ENCODE assay signal across 13 cellular contexts in genomic region chr17:64599827-64600226, GRCh38.
DNase-seq lines count a peak whose midpoint lies in the region; ATAC-seq and TF ChIP-seq lines count a peak whose summit lies in the region.
"Had no signal": no experiment of that assay in that cellular context is flagged by ENCODE, and none has a peak within 500 bp of the region (broad histone marks: within the 10 kb centered on the region; RNA-seq: fewer than 3 reads in every experiment).

No MANE protein-coding gene starts in this region.

- intact Hi-C loops in activated CD8-positive, alpha-beta T cell treated with anti-CD3 and anti-CD28 coated beads for 36 hours (cut with micrococcal nuclease): loop anchor here (5.0 kb wide), 1 partner anchor 37 kb away; no protein-coding TSS in a partner anchor
- intact Hi-C loops in naive thymus-derived CD4-positive, alpha-beta T cell (cut with micrococcal nuclease): loop anchor here (2.0 to 10.0 kb wide), 5 partner anchors 47 to 178 kb away; partner anchors contain the start of genes CEP95 (in 1 of the 2) and DDX5 (in 1 of the 2)

- peaks cover 11% of the 10 kb centered on the region for H3K36me3 Mint-ChIP-seq in CD4-positive, CD25-positive, alpha-beta regulatory T cell
- H3K36me3 Mint-ChIP-seq in activated CD8-positive, alpha-beta T cell treated with anti-CD3 and anti-CD28 coated beads for 36 hours (ENCODE audit: low read depth): peaks cover 10% of the 10 kb centered on the region
- H3K36me3 Mint-ChIP-seq in naive thymus-derived CD4-positive, alpha-beta T cell: peaks cover 8 to 17% (median 10%) of the 10 kb centered on the region in 5 donors

- H3K4me3 ChIP-seq in CD4-positive, CD25-positive, alpha-beta regulatory T cell (ENCODE audit: low read depth, low read length): no peak overlapping the region
- H3K4me3 ChIP-seq in naive thymus-derived CD4-positive, alpha-beta T cell (ENCODE audit: low read length): no peak overlapping the region
- no peak overlapping the region for H3K4me3 ChIP-seq in tibial nerve
- H3K4me3 ChIP-seq: GM23338, suprapubic skin had no signal

- H3K9me3 Mint-ChIP-seq in CD4-positive, CD25-positive, alpha-beta regulatory T cell: no peaks in the 10 kb centered on the region
- no peaks in the 10 kb centered on the region for H3K9me3 Mint-ChIP-seq in activated CD8-positive, alpha-beta T cell treated with anti-CD3 and anti-CD28 coated beads for 36 hours
- no peaks in the 10 kb centered on the region for H3K9me3 Mint-ChIP-seq in naive thymus-derived CD4-positive, alpha-beta T cell
- H3K9me3 Mint-ChIP-seq: GM23338, neural crest cell had no signal

- H3K27ac Mint-ChIP-seq in CD4-positive, CD25-positive, alpha-beta regulatory T cell: peak overlapping the region; percentile 11 to 85 (median 81)
- H3K27ac Mint-ChIP-seq in activated CD8-positive, alpha-beta T cell treated with anti-CD3 and anti-CD28 coated beads for 36 hours: peak overlapping the region; percentile 87
- H3K27ac Mint-ChIP-seq in naive thymus-derived CD4-positive, alpha-beta T cell: peak overlapping the region; percentile 9 to 95 (median 75)
- H3K27ac Mint-ChIP-seq: GM23338 had no signal

- no peak for ATAC-seq in CD4-positive, CD25-positive, alpha-beta regulatory T cell (ENCODE audit: low read depth in 2 of 2)
- ATAC-seq in GM19452 (IDR thresholded peaks at IDR 0.05; ENCODE audit: unreplicated experiment): peak; percentile 24
- ATAC-seq in activated CD8-positive, alpha-beta T cell treated with anti-CD3 and anti-CD28 coated beads for 36 hours: peak; percentile 13
- peak; percentile 20 for ATAC-seq in naive thymus-derived CD4-positive, alpha-beta T cell
- no peak for ATAC-seq in HG02840 (IDR thresholded peaks at IDR 0.05; ENCODE audit: low FRiP score, unreplicated experiment)

- POLR2A ChIA-PET in activated CD8-positive, alpha-beta T cell treated with anti-CD3 and anti-CD28 coated beads for 36 hours (lab: Charles Lee): interaction anchor here (0.8 to 1.7 kb wide), 8 partner anchors 10 to 615 kb away, joined by 3 to 5 read pairs (median 3); partner anchors contain the start of genes CEP95 and DDX5
- POLR2A ChIA-PET in naive thymus-derived CD4-positive, alpha-beta T cell (lab: Charles Lee): interaction anchor here (0.5 to 1.5 kb wide), 6 partner anchors 9 to 94 kb away, joined by 3 to 6 read pairs (median 4); no protein-coding TSS in a partner anchor

- peaks cover 21 to 31% (median 24%) of the 10 kb centered on the region in 4 donors for H3K4me1 Mint-ChIP-seq in CD4-positive, CD25-positive, alpha-beta regulatory T cell
- H3K4me1 Mint-ChIP-seq in activated CD8-positive, alpha-beta T cell treated with anti-CD3 and anti-CD28 coated beads for 36 hours (ENCODE audit: low read depth): peaks cover 43% of the 10 kb centered on the region
- peaks cover 27 to 56% (median 41%) of the 10 kb centered on the region in 7 donors for H3K4me1 Mint-ChIP-seq in naive thymus-derived CD4-positive, alpha-beta T cell

- TF ChIP-seq CTCF in activated CD8-positive, alpha-beta T cell treated with anti-CD3 and anti-CD28 coated beads for 36 hours (IDR thresholded peaks at IDR 0.05): no peak
- TF ChIP-seq CTCF in tibial nerve (IDR thresholded peaks at IDR 0.05): no peak

- H3K4me3 Mint-ChIP-seq in CD4-positive, CD25-positive, alpha-beta regulatory T cell: peak overlapping the region in 3 of 4 donors; percentile 13 to 82 (median 40)
- H3K4me3 Mint-ChIP-seq in activated CD8-positive, alpha-beta T cell treated with anti-CD3 and anti-CD28 coated beads for 36 hours: peak overlapping the region; percentile 73
- peak overlapping the region; percentile 65 to 86 (median 76) for H3K4me3 Mint-ChIP-seq in naive thymus-derived CD4-positive, alpha-beta T cell
- H3K4me3 Mint-ChIP-seq: GM23338, neural crest cell had no signal

- no peak for TF ChIP-seq EP300 in tibial nerve (IDR thresholded peaks at IDR 0.05)

- 83 to 97% methylated on average over 1 of the region's 1 CpG for WGBS in tibial nerve, 2 donors

- no peaks in the 10 kb centered on the region for H3K9me3 ChIP-seq in CD4-positive, CD25-positive, alpha-beta regulatory T cell (ENCODE audit: control insufficient read depth in 2 of 2, low read length in 2 of 2)
- no peaks in the 10 kb centered on the region for H3K9me3 ChIP-seq in naive thymus-derived CD4-positive, alpha-beta T cell (ENCODE audit: control insufficient read depth in 2 of 3, low read length in 3 of 3)
- H3K9me3 ChIP-seq in tibial nerve: no peaks in the 10 kb centered on the region
- H3K9me3 ChIP-seq: suprapubic skin had no signal

- H3K27me3 Mint-ChIP-seq in CD4-positive, CD25-positive, alpha-beta regulatory T cell: no peaks in the 10 kb centered on the region
- H3K27me3 Mint-ChIP-seq in activated CD8-positive, alpha-beta T cell treated with anti-CD3 and anti-CD28 coated beads for 36 hours: no peaks in the 10 kb centered on the region
- H3K27me3 Mint-ChIP-seq in naive thymus-derived CD4-positive, alpha-beta T cell: no peaks in the 10 kb centered on the region

- no peak for TF ChIP-seq POLR2A in tibial nerve (IDR thresholded peaks at IDR 0.05)

- H3K27ac ChIP-seq in CD4-positive, CD25-positive, alpha-beta regulatory T cell (ENCODE audit: insufficient read depth, low read length, poor library complexity, severe bottlenecking): no peak overlapping the region
- peak overlapping the region; percentile 40 for H3K27ac ChIP-seq in naive thymus-derived CD4-positive, alpha-beta T cell (ENCODE audit: low read depth, low read length)
- no peak overlapping the region for H3K27ac ChIP-seq in tibial nerve
- H3K27ac ChIP-seq: suprapubic skin had no signal

- peaks cover 5% of the 10 kb centered on the region for H3K36me3 ChIP-seq in CD4-positive, CD25-positive, alpha-beta regulatory T cell (ENCODE audit: control insufficient read depth, insufficient read depth, low read length)
- H3K36me3 ChIP-seq in naive thymus-derived CD4-positive, alpha-beta T cell (ENCODE audit: control insufficient read depth in 2 of 3, insufficient read depth in 3 of 3, low read length in 3 of 3): no peaks in the 10 kb centered on the region
- peaks cover 0 to 12% (median 0%) of the 10 kb centered on the region in 3 donors for H3K36me3 ChIP-seq in tibial nerve

- no peaks in the 10 kb centered on the region for H3K27me3 ChIP-seq in CD4-positive, CD25-positive, alpha-beta regulatory T cell (ENCODE audit: control insufficient read depth, insufficient read depth, low read length)
- H3K27me3 ChIP-seq in naive thymus-derived CD4-positive, alpha-beta T cell (ENCODE audit: control insufficient read depth in 2 of 2, insufficient read depth in 2 of 2, low read length in 2 of 2): no peaks in the 10 kb centered on the region
- no peaks in the 10 kb centered on the region for H3K27me3 ChIP-seq in tibial nerve
- H3K27me3 ChIP-seq: suprapubic skin had no signal

- CTCF ChIA-PET in activated CD8-positive, alpha-beta T cell treated with anti-CD3 and anti-CD28 coated beads for 36 hours (lab: Charles Lee): interaction anchor here (1.0 to 6.6 kb wide), 2 partner anchors 49 to 121 kb away, joined by 3 to 36 read pairs; no protein-coding TSS in a partner anchor
- CTCF ChIA-PET in naive thymus-derived CD4-positive, alpha-beta T cell (lab: Charles Lee): interaction anchor here (0.6 to 2.2 kb wide), 4 partner anchors 24 to 294 kb away, joined by 3 to 8 read pairs (median 4); no protein-coding TSS in a partner anchor

- H3K4me1 ChIP-seq in CD4-positive, CD25-positive, alpha-beta regulatory T cell (ENCODE audit: control insufficient read depth, insufficient read depth, low read length, poor library complexity, severe bottlenecking): peaks cover 8% of the 10 kb centered on the region
- peaks cover 8 to 14% of the 10 kb centered on the region in 2 donors for H3K4me1 ChIP-seq in naive thymus-derived CD4-positive, alpha-beta T cell (ENCODE audit: control insufficient read depth in 2 of 2, insufficient read depth in 2 of 2, low read length in 2 of 2)
- H3K4me1 ChIP-seq in tibial nerve: peaks cover 0 to 36% (median 2%) of the 10 kb centered on the region in 4 donors
- H3K4me1 ChIP-seq: suprapubic skin had no signal

- no peak for DNase-seq in CD4-positive, CD25-positive, alpha-beta regulatory T cell
- DNase-seq in activated CD8-positive, alpha-beta T cell treated with anti-CD3 and anti-CD28 coated beads for 36 hours: no peak
- no peak for DNase-seq in naive thymus-derived CD4-positive, alpha-beta T cell
- DNase-seq in NCI-H1694 (lab: John Stamatoyannopoulos, UW) (no peak), tibial nerve (ENCODE audit: low spot score in 2 of 2) (no peak)
- DNase-seq: cortex of kidney, NCI-H748 treated with DMSO at 0.1 percent for 48 hours, SW 1271 had no signal

Comparison
In these comparisons a context has a peak if more than half of its experiments do, and no peak if none do; other contexts are left out.
1. ATAC-seq: peak in GM19452 (single experiment), activated CD8-positive, alpha-beta T cell treated with anti-CD3 and anti-CD28 coated beads for 36 hours (single experiment) and naive thymus-derived CD4-positive, alpha-beta T cell (single experiment); none in CD4-positive, CD25-positive, alpha-beta regulatory T cell (0 of 2) and HG02840 (single experiment).
2. Peak in every context shown above with its lines, with median percentiles within 50 percentile points of each other: H3K27ac Mint-ChIP-seq and H3K4me3 Mint-ChIP-seq.